13 cellular contexts compared by ENCODE assay signal in the genomic region with DNA sequence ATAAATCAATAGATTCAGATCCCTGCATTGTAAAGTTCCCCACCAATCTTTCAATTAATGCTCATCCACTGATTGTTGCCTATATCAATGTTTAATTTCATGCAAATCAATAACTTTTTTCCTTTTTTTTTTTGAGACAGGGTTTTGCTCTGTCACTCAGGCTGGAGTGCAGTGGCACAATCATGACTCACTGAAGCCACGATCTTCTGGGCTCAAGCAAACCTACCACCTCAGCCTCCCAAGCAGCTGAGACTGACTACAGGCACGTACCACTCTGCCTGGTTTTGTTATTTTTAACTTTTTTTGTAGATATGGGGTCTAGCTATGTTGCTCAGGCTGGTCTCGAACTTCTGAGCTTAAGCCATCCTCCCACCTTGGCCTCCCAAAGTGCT. TPM values are rescaled to one million over a fixed set of nuclear protein-coding genes. Genes with fewer than 3 reads are reported as not detected.
DNase-seq lines count a peak whose midpoint lies in the region; ATAC-seq and TF ChIP-seq lines count a peak whose summit lies in the region.
"Had no signal": no experiment of that assay in that cellular context is flagged by ENCODE, and none has a peak within 500 bp of the region (broad histone marks: within the 10 kb centered on the region; RNA-seq: fewer than 3 reads in every experiment).

No MANE protein-coding gene starts in this region.

- no peak for TF ChIP-seq CTCF in ascending aorta (IDR thresholded peaks at IDR 0.05)

- peaks cover 0 to 2% of the 10 kb centered on the region in 2 donors for H3K4me1 ChIP-seq in ascending aorta

- no peaks in the 10 kb centered on the region for H3K9me3 Mint-ChIP-seq in effector memory CD8-positive, alpha-beta T cell
- H3K9me3 Mint-ChIP-seq in stimulated activated naive CD8-positive, alpha-beta T cell treated with anti-CD3 and anti-CD28 coated beads, Interleukin-15, Interleukin-2, amounts not matched to agents 100 ng/mL and 50 ng/mL, for 24 hours: no peaks in the 10 kb centered on the region
- H3K9me3 Mint-ChIP-seq: neural crest cell had no signal

- H3K27me3 ChIP-seq in ascending aorta: no peaks in the 10 kb centered on the region

- ATAC-seq in effector memory CD8-positive, alpha-beta T cell (replicated peaks): no peak

- H3K4me1 Mint-ChIP-seq in effector memory CD8-positive, alpha-beta T cell (ENCODE audit: low read depth in 2 of 2): peaks cover 3 to 21% of the 10 kb centered on the region in 2 donors
- H3K4me1 Mint-ChIP-seq in stimulated activated naive CD8-positive, alpha-beta T cell treated with anti-CD3 and anti-CD28 coated beads, Interleukin-15, Interleukin-2, amounts not matched to agents 100 ng/mL and 50 ng/mL, for 24 hours (ENCODE audit: low read depth): peaks cover 41% of the 10 kb centered on the region
- H3K4me1 Mint-ChIP-seq: neural crest cell had no signal

- intact Hi-C loops in ascending aorta (cut with DNase I): no loop called here

- H3K4me3 Mint-ChIP-seq in effector memory CD8-positive, alpha-beta T cell: no peak overlapping the region
- peak overlapping the region; percentile 4 for H3K4me3 Mint-ChIP-seq in stimulated activated naive CD8-positive, alpha-beta T cell treated with anti-CD3 and anti-CD28 coated beads, Interleukin-15, Interleukin-2, amounts not matched to agents 100 ng/mL and 50 ng/mL, for 24 hours
- H3K4me3 Mint-ChIP-seq: neural crest cell had no signal

- no peaks in the 10 kb centered on the region for H3K27me3 Mint-ChIP-seq in effector memory CD8-positive, alpha-beta T cell
- H3K27me3 Mint-ChIP-seq in stimulated activated naive CD8-positive, alpha-beta T cell treated with anti-CD3 and anti-CD28 coated beads, Interleukin-15, Interleukin-2, amounts not matched to agents 100 ng/mL and 50 ng/mL, for 24 hours: no peaks in the 10 kb centered on the region

- peak; percentile 26 for DNase-seq in stimulated activated CD4-positive, alpha-beta T cell treated with anti-CD3 and anti-CD28 coated beads, Interleukin-15, amount 100 ng/mL, for 24 hours
- no peak for DNase-seq in stimulated activated CD4-positive, alpha-beta T cell treated with anti-CD3 and anti-CD28 coated beads, Interleukin-4, amount 100 ng/mL, for 1 hour
- peak; percentile 19 to 31 for DNase-seq in activated CD4-positive, alpha-beta T cell treated with anti-CD3 and anti-CD28 coated beads, Interleukin-2, amount 50 U/mL, for 48 hours
- no peak for DNase-seq in effector memory CD8-positive, alpha-beta T cell
- DNase-seq in AG08396 (ENCODE audit: low spot score) (no peak), ascending aorta (ENCODE audit: low spot score in 2 of 2) (no peak), putamen (ENCODE audit: low spot score) (no peak)
- DNase-seq: activated effector memory CD4-positive, alpha-beta T cell treated with anti-CD3 and anti-CD28 coated beads, Interleukin-2, amount 50 U/mL, for 16 hours; dermis blood vessel endothelial cell; foreskin melanocyte; KBM-7 had no signal

- no peaks in the 10 kb centered on the region for H3K9me3 ChIP-seq in ascending aorta

- H3K36me3 ChIP-seq in ascending aorta: peaks cover 20 to 23% of the 10 kb centered on the region in 2 donors

- no peak overlapping the region for H3K4me3 ChIP-seq in ascending aorta

- H3K27ac Mint-ChIP-seq in effector memory CD8-positive, alpha-beta T cell: peak overlapping the region; percentile 75
- H3K27ac Mint-ChIP-seq in stimulated activated naive CD8-positive, alpha-beta T cell treated with anti-CD3 and anti-CD28 coated beads, Interleukin-15, Interleukin-2, amounts not matched to agents 100 ng/mL and 50 ng/mL, for 24 hours: peak overlapping the region; percentile 92

- peak overlapping the region in 1 of 2 donors; percentile 20 for H3K27ac ChIP-seq in ascending aorta

- peaks cover 37% of the 10 kb centered on the region for H3K36me3 Mint-ChIP-seq in effector memory CD8-positive, alpha-beta T cell (ENCODE audit: insufficient read depth)
- H3K36me3 Mint-ChIP-seq in stimulated activated naive CD8-positive, alpha-beta T cell treated with anti-CD3 and anti-CD28 coated beads, Interleukin-15, Interleukin-2, amounts not matched to agents 100 ng/mL and 50 ng/mL, for 24 hours (ENCODE audit: low read depth): peaks cover 47% of the 10 kb centered on the region

RNA-seq across cellular contexts. Expression of gene DIO1, which starts 25.7 kb away (rescaled TPM):
- not detected for total RNA-seq in ascending aorta
- total RNA-seq: dermis blood vessel endothelial cell, neural crest cell had no signal

RNA-seq across cellular contexts. Expression of gene IFT25, which starts 25.8 kb away (rescaled TPM):
- not detected for total RNA-seq in ascending aorta

RNA-seq across cellular contexts. Expression of gene LRRC42, which starts 26.5 kb away (rescaled TPM):
- total RNA-seq in ascending aorta: 28.2 TPM

RNA-seq across cellular contexts. Expression of gene YIPF1, which starts 30.1 kb away (rescaled TPM):
- total RNA-seq in ascending aorta: 17.0 TPM

Comparison
In these comparisons a context has a peak if more than half of its experiments do, and no peak if none do; other contexts are left out.
1. DNase-seq: peak in stimulated activated CD4-positive, alpha-beta T cell treated with anti-CD3 and anti-CD28 coated beads, Interleukin-15, amount 100 ng/mL, for 24 hours (single experiment) and activated CD4-positive, alpha-beta T cell treated with anti-CD3 and anti-CD28 coated beads, Interleukin-2, amount 50 U/mL, for 48 hours (2 of 2); none in stimulated activated CD4-positive, alpha-beta T cell treated with anti-CD3 and anti-CD28 coated beads, Interleukin-4, amount 100 ng/mL, for 1 hour (single experiment), effector memory CD8-positive, alpha-beta T cell (0 of 3), AG08396 (single experiment), ascending aorta (0 of 2) and putamen (single experiment).